1 cellular context compared by ENCODE assay signal in the genomic region with DNA sequence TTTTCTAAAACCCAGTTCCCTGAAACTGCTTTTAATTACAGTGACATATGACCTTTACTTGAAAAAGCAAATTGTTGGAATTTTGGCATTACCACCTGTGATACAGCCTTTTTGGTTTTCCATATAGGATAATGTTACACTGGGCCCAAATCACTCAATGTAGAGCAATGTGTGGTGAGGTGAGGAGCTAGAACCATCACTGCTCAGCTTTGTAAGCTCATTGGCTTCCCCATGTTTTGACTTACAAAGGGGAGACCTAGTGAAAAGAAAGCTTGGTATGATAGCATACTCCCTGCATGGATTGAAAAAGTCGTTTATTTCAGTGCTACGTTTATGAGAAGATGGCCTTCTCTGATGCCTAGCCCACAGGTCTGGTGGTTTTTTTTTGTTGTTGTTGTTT.
TF ChIP-seq lines count a peak whose summit lies in the region.

No MANE protein-coding gene starts in this region.

TF ChIP-seq in GM23338, 12 proteins besides CTCF, POLR2A, EP300 and RAD21 (continued from another document):
- TF ChIP-seq, protein P1, sequence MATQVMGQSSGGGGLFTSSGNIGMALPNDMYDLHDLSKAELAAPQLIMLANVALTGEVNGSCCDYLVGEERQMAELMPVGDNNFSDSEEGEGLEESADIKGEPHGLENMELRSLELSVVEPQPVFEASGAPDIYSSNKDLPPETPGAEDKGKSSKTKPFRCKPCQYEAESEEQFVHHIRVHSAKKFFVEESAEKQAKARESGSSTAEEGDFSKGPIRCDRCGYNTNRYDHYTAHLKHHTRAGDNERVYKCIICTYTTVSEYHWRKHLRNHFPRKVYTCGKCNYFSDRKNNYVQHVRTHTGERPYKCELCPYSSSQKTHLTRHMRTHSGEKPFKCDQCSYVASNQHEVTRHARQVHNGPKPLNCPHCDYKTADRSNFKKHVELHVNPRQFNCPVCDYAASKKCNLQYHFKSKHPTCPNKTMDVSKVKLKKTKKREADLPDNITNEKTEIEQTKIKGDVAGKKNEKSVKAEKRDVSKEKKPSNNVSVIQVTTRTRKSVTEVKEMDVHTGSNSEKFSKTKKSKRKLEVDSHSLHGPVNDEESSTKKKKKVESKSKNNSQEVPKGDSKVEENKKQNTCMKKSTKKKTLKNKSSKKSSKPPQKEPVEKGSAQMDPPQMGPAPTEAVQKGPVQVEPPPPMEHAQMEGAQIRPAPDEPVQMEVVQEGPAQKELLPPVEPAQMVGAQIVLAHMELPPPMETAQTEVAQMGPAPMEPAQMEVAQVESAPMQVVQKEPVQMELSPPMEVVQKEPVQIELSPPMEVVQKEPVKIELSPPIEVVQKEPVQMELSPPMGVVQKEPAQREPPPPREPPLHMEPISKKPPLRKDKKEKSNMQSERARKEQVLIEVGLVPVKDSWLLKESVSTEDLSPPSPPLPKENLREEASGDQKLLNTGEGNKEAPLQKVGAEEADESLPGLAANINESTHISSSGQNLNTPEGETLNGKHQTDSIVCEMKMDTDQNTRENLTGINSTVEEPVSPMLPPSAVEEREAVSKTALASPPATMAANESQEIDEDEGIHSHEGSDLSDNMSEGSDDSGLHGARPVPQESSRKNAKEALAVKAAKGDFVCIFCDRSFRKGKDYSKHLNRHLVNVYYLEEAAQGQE (IDR thresholded peaks at IDR 0.05; ENCODE audit: unreplicated experiment): no peak
